In the genomic region with DNA sequence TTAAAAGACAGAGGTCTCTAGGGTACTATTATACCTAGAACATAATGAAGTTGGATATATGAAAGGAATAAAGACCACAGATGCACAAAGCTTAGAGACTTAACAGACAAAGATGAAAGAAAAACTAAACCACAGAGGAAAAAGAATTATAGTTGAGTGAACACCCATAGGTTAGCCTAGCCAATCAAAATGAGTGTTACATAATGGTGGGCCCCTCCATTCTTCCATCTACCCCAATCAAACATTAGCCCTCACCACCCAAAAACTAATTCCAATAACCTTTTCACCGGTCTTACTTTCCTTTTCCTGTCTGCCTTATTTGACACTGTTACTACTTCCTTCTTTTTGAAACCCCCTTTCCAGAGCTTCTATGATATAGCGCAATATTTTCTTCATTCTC, we compare ENCODE assay signal across 26 cellular contexts.
A peak's percentile ranks its signal among the peaks of the same experiment; 100 is the strongest.
DNase-seq lines count a peak whose midpoint lies in the region; ATAC-seq lines count a peak whose summit lies in the region.
"Had no signal": no experiment of that assay in that cellular context is flagged by ENCODE, and none has a peak within 500 bp of the region (broad histone marks: within the 10 kb centered on the region; RNA-seq: fewer than 3 reads in every experiment).

No MANE protein-coding gene starts in this region.

- H3K9me3 Mint-ChIP-seq in activated naive CD8-positive, alpha-beta T cell treated with anti-CD3 and anti-CD28 coated beads, Interleukin-2, amount 50 U/mL, for 24 hours: no peaks in the 10 kb centered on the region
- H3K9me3 Mint-ChIP-seq: stimulated activated naive CD8-positive, alpha-beta T cell treated with anti-CD3 and anti-CD28 coated beads, Interleukin-15, amount 100 ng/mL, for 72 hours had no signal

- H3K27ac ChIP-seq in substantia nigra (ENCODE audit: low read depth, low read length, poor library complexity, severe bottlenecking): peak overlapping the region; percentile 75
- H3K27ac ChIP-seq: gastroesophageal sphincter, psoas muscle, SJSA1, skin epidermis had no signal

- H3K4me3 Mint-ChIP-seq in activated naive CD8-positive, alpha-beta T cell treated with anti-CD3 and anti-CD28 coated beads, Interleukin-2, amount 50 U/mL, for 24 hours: no peak overlapping the region
- H3K4me3 Mint-ChIP-seq: activated CD4-positive, alpha-beta T cell treated with anti-CD3 and anti-CD28 coated beads for 36 hours; stimulated activated naive CD8-positive, alpha-beta T cell treated with anti-CD3 and anti-CD28 coated beads, Interleukin-15, amount 100 ng/mL, for 72 hours had no signal

- peak; percentile 33 for ATAC-seq in activated naive CD8-positive, alpha-beta T cell treated with anti-CD3 and anti-CD28 coated beads, Interleukin-2, amount 50 U/mL, for 24 hours
- ATAC-seq: activated CD4-positive, alpha-beta T cell treated with anti-CD3 and anti-CD28 coated beads for 36 hours; esophagus mucosa; gastroesophageal sphincter; psoas muscle; stimulated activated naive CD8-positive, alpha-beta T cell treated with anti-CD3 and anti-CD28 coated beads, Interleukin-15, amount 100 ng/mL, for 72 hours had no signal

- H3K27ac Mint-ChIP-seq in activated naive CD8-positive, alpha-beta T cell treated with anti-CD3 and anti-CD28 coated beads, Interleukin-2, amount 50 U/mL, for 24 hours: no peak overlapping the region
- H3K27ac Mint-ChIP-seq: activated CD4-positive, alpha-beta T cell treated with anti-CD3 and anti-CD28 coated beads for 36 hours; stimulated activated naive CD8-positive, alpha-beta T cell treated with anti-CD3 and anti-CD28 coated beads, Interleukin-15, amount 100 ng/mL, for 72 hours had no signal

- peaks cover 23% of the 10 kb centered on the region for H3K4me1 Mint-ChIP-seq in activated naive CD8-positive, alpha-beta T cell treated with anti-CD3 and anti-CD28 coated beads, Interleukin-2, amount 50 U/mL, for 24 hours

- DNase-seq in NOMO-1 treated with DMSO at 0.1 percent for 48 hours (lab: John Stamatoyannopoulos, UW; ENCODE audit: unreplicated experiment) (peak; percentile 43), NOMO-1 treated with dmso at 0.1 percent for 144 hours (lab: John Stamatoyannopoulos, UW; ENCODE audit: unreplicated experiment) (no peak), MV-4-11 (lab: John Stamatoyannopoulos, UW) (peak; percentile 13), substantia nigra (lab: John Stamatoyannopoulos, UW) (no peak), KG1 (lab: John Stamatoyannopoulos, UW) (no peak), NCI-H446 treated with DMSO at 0.1 percent for 48 hours (lab: John Stamatoyannopoulos, UW) (no peak)
- DNase-seq in activated naive CD8-positive, alpha-beta T cell treated with anti-CD3 and anti-CD28 coated beads, Interleukin-2, amount 50 U/mL, for 24 hours: no peak
- DNase-seq in stimulated activated CD4-positive, alpha-beta T cell treated with anti-CD3 and anti-CD28 coated beads, Interleukin-4, amount 100 ng/mL, for 1 hour: no peak
- DNase-seq: 8988T; activated CD4-positive, alpha-beta T cell treated with anti-CD3 and anti-CD28 coated beads for 36 hours; activated gamma-delta T cell; caudate nucleus; effector CD4-positive, alpha-beta T cell; IMR-90; midbrain; NCI-H1105; NCI-H524 treated with DMSO at 0.1 percent for 48 hours; OCI-M1; psoas muscle; stimulated activated naive CD8-positive, alpha-beta T cell treated with anti-CD3 and anti-CD28 coated beads, Interleukin-15, amount 100 ng/mL, for 72 hours; T-helper 9 cell; upper lobe of left lung had no signal

- H3K36me3 Mint-ChIP-seq in activated naive CD8-positive, alpha-beta T cell treated with anti-CD3 and anti-CD28 coated beads, Interleukin-2, amount 50 U/mL, for 24 hours (ENCODE audit: low read depth): peaks cover 37% of the 10 kb centered on the region

- H3K27me3 Mint-ChIP-seq in activated naive CD8-positive, alpha-beta T cell treated with anti-CD3 and anti-CD28 coated beads, Interleukin-2, amount 50 U/mL, for 24 hours: no peaks in the 10 kb centered on the region
- H3K27me3 Mint-ChIP-seq: activated CD4-positive, alpha-beta T cell treated with anti-CD3 and anti-CD28 coated beads for 36 hours; stimulated activated naive CD8-positive, alpha-beta T cell treated with anti-CD3 and anti-CD28 coated beads, Interleukin-15, amount 100 ng/mL, for 72 hours had no signal

Comparison
In these comparisons a context has a peak if more than half of its experiments do, and no peak if none do; other contexts are left out.
1. DNase-seq: peak in NOMO-1 treated with DMSO at 0.1 percent for 48 hours (single experiment) and MV-4-11 (single experiment); none in NOMO-1 treated with dmso at 0.1 percent for 144 hours (single experiment), activated naive CD8-positive, alpha-beta T cell treated with anti-CD3 and anti-CD28 coated beads, Interleukin-2, amount 50 U/mL, for 24 hours (single experiment), substantia nigra (0 of 49), KG1 (single experiment), stimulated activated CD4-positive, alpha-beta T cell treated with anti-CD3 and anti-CD28 coated beads, Interleukin-4, amount 100 ng/mL, for 1 hour (single experiment) and NCI-H446 treated with DMSO at 0.1 percent for 48 hours (single experiment).